ENCODE assay signal across 2 cellular contexts in the genomic region with DNA sequence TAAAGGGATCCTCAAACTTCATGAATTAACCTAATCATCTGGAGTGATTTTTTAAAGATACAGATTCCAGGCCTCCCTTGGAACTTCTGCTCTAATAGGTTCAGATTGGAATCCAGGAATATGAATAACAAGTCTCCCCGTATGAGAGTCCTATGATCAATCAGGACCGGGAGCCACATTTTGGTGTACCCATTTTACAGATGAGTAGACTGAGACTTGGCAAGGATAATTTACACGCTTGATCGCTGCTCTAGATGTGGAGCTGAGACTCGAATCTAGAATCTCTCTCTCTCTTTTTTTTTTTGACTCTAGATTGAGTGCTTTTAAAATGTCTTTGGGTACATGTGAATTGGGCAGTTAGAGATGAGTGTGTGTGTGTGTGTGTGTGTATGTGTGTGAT.
A peak's percentile ranks its signal among the peaks of the same experiment; 100 is the strongest.
TF ChIP-seq lines count a peak whose summit lies in the region.

No MANE protein-coding gene starts in this region.

TF ChIP-seq in HepG2, 621 proteins besides CTCF, POLR2A, EP300 and RAD21:
- TF ChIP-seq CHD4 (IDR thresholded peaks at IDR 0.05; ENCODE audit: borderline replicate concordance, low read length) (peak; percentile 89; the same call in 1 of the 2 replicates), ZNF629 (CRISPR knock-in tag; conservative IDR thresholded peaks at IDR 0.05) (peak; percentile 93), ARHGAP35 (CRISPR knock-in tag; IDR thresholded peaks at IDR 0.05; ENCODE audit: borderline replicate concordance) (no peak), GLMP (CRISPR knock-in tag; IDR thresholded peaks at IDR 0.05; ENCODE audit: borderline replicate concordance) (no peak), MBNL3 (CRISPR knock-in tag; conservative IDR thresholded peaks at IDR 0.05) (no peak)
- TF ChIP-seq, protein P1, sequence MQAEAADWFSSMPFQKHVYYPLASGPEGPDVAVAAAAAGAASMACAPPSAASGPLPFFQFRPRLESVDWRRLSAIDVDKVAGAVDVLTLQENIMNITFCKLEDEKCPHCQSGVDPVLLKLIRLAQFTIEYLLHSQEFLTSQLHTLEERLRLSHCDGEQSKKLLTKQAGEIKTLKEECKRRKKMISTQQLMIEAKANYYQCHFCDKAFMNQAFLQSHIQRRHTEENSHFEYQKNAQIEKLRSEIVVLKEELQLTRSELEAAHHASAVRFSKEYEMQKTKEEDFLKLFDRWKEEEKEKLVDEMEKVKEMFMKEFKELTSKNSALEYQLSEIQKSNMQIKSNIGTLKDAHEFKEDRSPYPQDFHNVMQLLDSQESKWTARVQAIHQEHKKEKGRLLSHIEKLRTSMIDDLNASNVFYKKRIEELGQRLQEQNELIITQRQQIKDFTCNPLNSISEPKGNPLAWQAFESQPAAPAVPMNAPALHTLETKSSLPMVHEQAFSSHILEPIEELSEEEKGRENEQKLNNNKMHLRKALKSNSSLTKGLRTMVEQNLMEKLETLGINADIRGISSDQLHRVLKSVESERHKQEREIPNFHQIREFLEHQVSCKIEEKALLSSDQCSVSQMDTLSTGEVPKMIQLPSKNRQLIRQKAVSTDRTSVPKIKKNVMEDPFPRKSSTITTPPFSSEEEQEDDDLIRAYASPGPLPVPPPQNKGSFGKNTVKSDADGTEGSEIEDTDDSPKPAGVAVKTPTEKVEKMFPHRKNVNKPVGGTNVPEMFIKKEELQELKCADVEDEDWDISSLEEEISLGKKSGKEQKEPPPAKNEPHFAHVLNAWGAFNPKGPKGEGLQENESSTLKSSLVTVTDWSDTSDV (CRISPR knock-in tag; IDR thresholded peaks at IDR 0.05), result no peak

TF ChIP-seq in K562, 482 proteins besides CTCF, POLR2A, EP300 and RAD21:
- no peak for TF ChIP-seq NFXL1 (CRISPR knock-in tag; IDR thresholded peaks at IDR 0.05)
- TF ChIP-seq SMAD1 (IDR thresholded peaks at IDR 0.05; ENCODE audit: low read depth, low read length, partially characterized antibody), result no peak
- TF ChIP-seq MLX (CRISPR knock-in tag; conservative IDR thresholded peaks at IDR 0.05), result no peak
- TF ChIP-seq SMAD2 (IDR thresholded peaks at IDR 0.05; ENCODE audit: low read depth, low read length), result no peak
- TF ChIP-seq SPI1 (IDR thresholded peaks at IDR 0.05; ENCODE audit: borderline replicate concordance, low read depth, low read length), result no peak
- peak; percentile 60 for TF ChIP-seq RBM25 (IDR thresholded peaks at IDR 0.05; ENCODE audit: low read depth, low read length, severe bottlenecking)
- TF ChIP-seq, protein P2, sequence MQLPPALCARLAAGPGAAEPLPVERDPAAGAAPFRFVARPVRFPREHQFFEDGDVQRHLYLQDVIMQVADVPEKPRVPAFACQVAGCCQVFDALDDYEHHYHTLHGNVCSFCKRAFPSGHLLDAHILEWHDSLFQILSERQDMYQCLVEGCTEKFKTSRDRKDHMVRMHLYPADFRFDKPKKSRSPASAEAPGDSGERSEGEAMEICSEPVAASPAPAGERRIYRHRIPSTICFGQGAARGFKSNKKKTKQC (CRISPR knock-in tag; IDR thresholded peaks at IDR 0.05), result no peak
- TF ChIP-seq ZBTB5 (IDR thresholded peaks at IDR 0.05), result no peak
